Comparison of ENCODE assay signal across 9 cellular contexts in genomic region chr3:181695661-181696491, GRCh38. TPM values are rescaled to one million over a fixed set of nuclear protein-coding genes. Genes with fewer than 3 reads are reported as not detected.
DNase-seq lines count a peak whose midpoint lies in the region; ATAC-seq and TF ChIP-seq lines count a peak whose summit lies in the region.
"Had no signal": no experiment of that assay in that cellular context is flagged by ENCODE, and none has a peak within 500 bp of the region (broad histone marks: within the 10 kb centered on the region; RNA-seq: fewer than 3 reads in every experiment).

No MANE protein-coding gene starts in this region.

- peaks cover 9% of the 10 kb centered on the region for H3K4me1 ChIP-seq in CD4-positive, alpha-beta memory T cell (ENCODE audit: insufficient read depth, low read length)
- H3K4me1 ChIP-seq in left ventricle myocardium inferior (peaks cover 19% of the 10 kb centered on the region), PC-3 (ENCODE audit: insufficient read depth, low read length) (no peaks in the 10 kb centered on the region)

- no peak overlapping the region for H3K27ac Mint-ChIP-seq in CD4-positive, alpha-beta memory T cell
- H3K27ac Mint-ChIP-seq in activated T-helper 2 cell treated with anti-CD3 and anti-CD28 coated beads, Interferon-gamma antibody, Interleukin-2, Interleukin-4, amounts not matched to agents 10 μg/mL and 5 μg/mL and 100 μg/mL, durations not matched to agents 14 hours and 24 hours and 36 hours: no peak overlapping the region
- no peak overlapping the region for H3K27ac Mint-ChIP-seq in progenitor cell of endocrine pancreas

- no peaks in the 10 kb centered on the region for H3K36me3 ChIP-seq in CD4-positive, alpha-beta memory T cell (ENCODE audit: insufficient read depth, low read length)
- H3K36me3 ChIP-seq in left ventricle myocardium inferior: no peaks in the 10 kb centered on the region
- H3K36me3 ChIP-seq in PC-3 (ENCODE audit: low read depth, low read length): no peaks in the 10 kb centered on the region

- H3K36me3 Mint-ChIP-seq in CD4-positive, alpha-beta memory T cell: no peaks in the 10 kb centered on the region
- no peaks in the 10 kb centered on the region for H3K36me3 Mint-ChIP-seq in activated T-helper 2 cell treated with anti-CD3 and anti-CD28 coated beads, Interferon-gamma antibody, Interleukin-2, Interleukin-4, amounts not matched to agents 10 μg/mL and 5 μg/mL and 100 μg/mL, durations not matched to agents 14 hours and 24 hours and 36 hours (ENCODE audit: low read depth)
- H3K36me3 Mint-ChIP-seq in progenitor cell of endocrine pancreas (ENCODE audit: insufficient read depth): no peaks in the 10 kb centered on the region

- DNase-seq in CD4-positive, alpha-beta memory T cell: no peak
- DNase-seq in activated T-helper 2 cell treated with anti-CD3 and anti-CD28 coated beads, Interferon-gamma antibody, Interleukin-2, Interleukin-4, amounts not matched to agents 10 μg/mL and 5 μg/mL and 100 μg/mL, durations not matched to agents 14 hours and 24 hours and 36 hours (ENCODE audit: low spot score): no peak
- DNase-seq in left ventricle myocardium inferior (no peak), progenitor cell of endocrine pancreas (ENCODE audit: low spot score, unreplicated experiment) (no peak), iPS-NIHi11 (ENCODE audit: low spot score) (no peak), PC-3 (no peak)

- H3K9ac ChIP-seq in PC-3 (ENCODE audit: low read length): no peak overlapping the region

- peak overlapping the region in 5 of 8 donors; percentile 2 to 50 (median 20) for H3K4me3 Mint-ChIP-seq in CD4-positive, alpha-beta memory T cell
- peak overlapping the region; percentile 39 for H3K4me3 Mint-ChIP-seq in activated T-helper 2 cell treated with anti-CD3 and anti-CD28 coated beads, Interferon-gamma antibody, Interleukin-2, Interleukin-4, amounts not matched to agents 10 μg/mL and 5 μg/mL and 100 μg/mL, durations not matched to agents 14 hours and 24 hours and 36 hours (ENCODE audit: low read depth)
- peak overlapping the region; percentile 54 for H3K4me3 Mint-ChIP-seq in progenitor cell of endocrine pancreas (ENCODE audit: low read depth)

- H2AFZ ChIP-seq in PC-3 (ENCODE audit: low read length): no peak overlapping the region

- no peak overlapping the region for H3K4me2 ChIP-seq in PC-3 (ENCODE audit: low read length)

- ATAC-seq in PC-3: no peak
- no peak for ATAC-seq in GM21367 (IDR thresholded peaks at IDR 0.05; ENCODE audit: unreplicated experiment)
- ATAC-seq in GM21526 (IDR thresholded peaks at IDR 0.05; ENCODE audit: low FRiP score, unreplicated experiment): no peak

- peaks cover 38% of the 10 kb centered on the region for H3K27me3 ChIP-seq in CD4-positive, alpha-beta memory T cell (ENCODE audit: insufficient read depth, low read length)
- peaks cover 76% of the 10 kb centered on the region for H3K27me3 ChIP-seq in left ventricle myocardium inferior (ENCODE audit: low read depth)
- H3K27me3 ChIP-seq in PC-3 (ENCODE audit: low read length): peaks cover 51% of the 10 kb centered on the region

- TF ChIP-seq CTCF in left ventricle myocardium inferior (IDR thresholded peaks at IDR 0.05; ENCODE audit: borderline replicate concordance) (no peak), progenitor cell of endocrine pancreas (IDR thresholded peaks at IDR 0.05; ENCODE audit: unreplicated experiment) (no peak), PC-3 (conservative IDR thresholded peaks at IDR 0.05; ENCODE audit: low read depth, low read length) (no peak)

- peaks cover 47 to 55% of the 10 kb centered on the region in 2 donors for H3K27me3 Mint-ChIP-seq in CD4-positive, alpha-beta memory T cell
- H3K27me3 Mint-ChIP-seq in activated T-helper 2 cell treated with anti-CD3 and anti-CD28 coated beads, Interferon-gamma antibody, Interleukin-2, Interleukin-4, amounts not matched to agents 10 μg/mL and 5 μg/mL and 100 μg/mL, durations not matched to agents 14 hours and 24 hours and 36 hours (ENCODE audit: low read depth): peaks cover 73% of the 10 kb centered on the region
- peaks cover 45% of the 10 kb centered on the region for H3K27me3 Mint-ChIP-seq in progenitor cell of endocrine pancreas

- no peak overlapping the region for H3K4me3 ChIP-seq in CD4-positive, alpha-beta memory T cell (ENCODE audit: low read length in 2 of 2)
- peak overlapping the region; percentile 62 for H3K4me3 ChIP-seq in left ventricle myocardium inferior
- H3K4me3 ChIP-seq in PC-3 (ENCODE audit: low read length): no peak overlapping the region

- H3K27ac ChIP-seq in CD4-positive, alpha-beta memory T cell (ENCODE audit: low read depth, low read length): no peak overlapping the region
- H3K27ac ChIP-seq in left ventricle myocardium inferior (replicated peaks) (peak overlapping the region; percentile 14), PC-3 (ENCODE audit: low read length) (no peak overlapping the region)
- H3K27ac ChIP-seq: HL-60 had no signal

- H3F3A ChIP-seq in PC-3 (ENCODE audit: low read length, unreplicated experiment): no peaks in the 10 kb centered on the region

- H3K9me3 ChIP-seq in CD4-positive, alpha-beta memory T cell (ENCODE audit: control insufficient read depth in 1 of 2, low read length in 2 of 2): no peaks in the 10 kb centered on the region
- no peaks in the 10 kb centered on the region for H3K9me3 ChIP-seq in left ventricle myocardium inferior (replicated peaks)
- H3K9me3 ChIP-seq in PC-3 (ENCODE audit: low read length): no peaks in the 10 kb centered on the region

- no peaks in the 10 kb centered on the region for H3K9me2 ChIP-seq in PC-3 (replicated peaks; ENCODE audit: low read length)

- CTCF ChIA-PET in CD4-positive, alpha-beta memory T cell (lab: Charles Lee; ENCODE audit: partially characterized antibody): interaction anchor here (1.5 kb wide), 1 partner anchor 13 kb away, joined by 3 read pairs; no protein-coding TSS in a partner anchor
- CTCF ChIA-PET in PC-3 (lab: Charles Lee): no interaction called here

- intact Hi-C loops in CD4-positive, alpha-beta memory T cell (cut with micrococcal nuclease): no loop called here
- intact Hi-C loops in activated T-helper 2 cell treated with anti-CD3 and anti-CD28 coated beads, Interferon-gamma antibody, Interleukin-2, Interleukin-4, amounts not matched to agents 10 μg/mL and 5 μg/mL and 100 μg/mL, durations not matched to agents 14 hours and 24 hours and 36 hours (cut with micrococcal nuclease): no loop called here
- intact Hi-C loops in left ventricle myocardium inferior (cut with micrococcal nuclease) (loop anchor here (5.0 kb wide), 1 partner anchor 369 kb away; no protein-coding TSS in a partner anchor), PC-3 (cut with micrococcal nuclease) (no loop called here)

- BruUV-seq in PC-3 (replicated peaks; lab: Mats Ljungman, UMichigan): no TSS peak

- H3K4me1 Mint-ChIP-seq in CD4-positive, alpha-beta memory T cell: peaks cover 10 to 26% (median 20%) of the 10 kb centered on the region in 4 donors
- peaks cover 17% of the 10 kb centered on the region for H3K4me1 Mint-ChIP-seq in activated T-helper 2 cell treated with anti-CD3 and anti-CD28 coated beads, Interferon-gamma antibody, Interleukin-2, Interleukin-4, amounts not matched to agents 10 μg/mL and 5 μg/mL and 100 μg/mL, durations not matched to agents 14 hours and 24 hours and 36 hours (ENCODE audit: low read depth)
- H3K4me1 Mint-ChIP-seq in progenitor cell of endocrine pancreas (ENCODE audit: low read depth): peaks cover 4% of the 10 kb centered on the region

- POLR2A ChIA-PET in CD4-positive, alpha-beta memory T cell (lab: Charles Lee; ENCODE audit: partially characterized antibody): no interaction called here
- POLR2A ChIA-PET in PC-3 (lab: Charles Lee; ENCODE audit: unreplicated experiment): no interaction called here

- peaks cover 0 to 29% (median 12%) of the 10 kb centered on the region in 8 donors for H3K9me3 Mint-ChIP-seq in CD4-positive, alpha-beta memory T cell
- no peaks in the 10 kb centered on the region for H3K9me3 Mint-ChIP-seq in activated T-helper 2 cell treated with anti-CD3 and anti-CD28 coated beads, Interferon-gamma antibody, Interleukin-2, Interleukin-4, amounts not matched to agents 10 μg/mL and 5 μg/mL and 100 μg/mL, durations not matched to agents 14 hours and 24 hours and 36 hours
- H3K9me3 Mint-ChIP-seq in progenitor cell of endocrine pancreas (ENCODE audit: low read depth): no peaks in the 10 kb centered on the region

- no peaks in the 10 kb centered on the region for H4K20me1 ChIP-seq in PC-3 (ENCODE audit: low read length)

- H3K79me2 ChIP-seq in PC-3 (ENCODE audit: low read length): no peaks in the 10 kb centered on the region

RNA-seq across cellular contexts. Expression of gene SOX2, which starts 15.8 kb away (rescaled TPM):
- not detected for total RNA-seq in CD4-positive, alpha-beta memory T cell
- not detected for polyA plus RNA-seq in CD4-positive, alpha-beta memory T cell
- not detected in 2 replicates for total RNA-seq in activated T-helper 2 cell treated with anti-CD3 and anti-CD28 coated beads, Interferon-gamma antibody, Interleukin-2, Interleukin-4, amounts not matched to agents 10 μg/mL and 5 μg/mL and 100 μg/mL, durations not matched to agents 14 hours and 24 hours and 36 hours
- total RNA-seq in left ventricle myocardium inferior: 0.16 TPM
- 55.0 and 72.0 TPM in 2 replicates for total RNA-seq in progenitor cell of endocrine pancreas
- total RNA-seq in PC-3 (2014; rRNA removed): not detected in 2 replicates

Comparison
In these comparisons a context has a peak if more than half of its experiments do, and no peak if none do; other contexts are left out.
1. RNA of gene SOX2, which starts 15.8 kb away (total RNA-seq): 55.0 to 72.0 TPM in progenitor cell of endocrine pancreas; 0.16 TPM in left ventricle myocardium inferior (single experiment), not detected in CD4-positive, alpha-beta memory T cell, not detected in activated T-helper 2 cell treated with anti-CD3 and anti-CD28 coated beads, Interferon-gamma antibody, Interleukin-2, Interleukin-4, amounts not matched to agents 10 μg/mL and 5 μg/mL and 100 μg/mL, durations not matched to agents 14 hours and 24 hours and 36 hours and not detected in PC-3; every median in the first group is over 10 times any median in the second.
2. Peak in every context shown above with its lines, with median percentiles within 50 percentile points of each other: H3K4me3 Mint-ChIP-seq.